In the genomic region with DNA sequence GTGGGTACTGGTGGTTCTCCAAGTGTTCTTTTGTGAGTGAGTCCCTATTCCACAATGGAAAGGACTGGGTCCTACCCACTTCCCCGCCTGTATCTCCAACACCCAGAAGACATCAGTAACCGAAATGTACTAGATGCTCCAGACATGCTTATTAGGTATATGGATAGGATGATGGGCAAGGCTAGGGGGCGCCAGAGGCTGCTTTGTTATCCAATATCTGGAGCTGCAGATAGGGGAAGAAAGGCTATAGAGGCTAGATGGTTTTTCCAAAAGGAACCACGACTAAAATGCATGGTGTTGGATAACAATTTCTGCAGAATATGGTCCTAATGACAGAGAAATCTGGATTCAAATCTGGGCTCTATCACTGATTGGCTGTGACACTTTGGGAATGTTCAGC, we compare ENCODE assay signal across 8 cellular contexts. TPM values are rescaled to one million over a fixed set of nuclear protein-coding genes. Genes with fewer than 3 reads are reported as not detected.
DNase-seq lines count a peak whose midpoint lies in the region; ATAC-seq and TF ChIP-seq lines count a peak whose summit lies in the region.

No MANE protein-coding gene starts in this region.

- no peaks in the 10 kb centered on the region for H3K27me3 ChIP-seq in dorsolateral prefrontal cortex
- no peaks in the 10 kb centered on the region for H3K27me3 ChIP-seq in stomach

- CTCF ChIA-PET in WTC11 (lab: Charles Lee), result interaction anchor here (0.6 to 1.9 kb wide), 25 partner anchors 9 to 588 kb away, joined by 3 to 9 read pairs (median 4); no protein-coding TSS in a partner anchor

- H3K9me3 Mint-ChIP-seq in WTC11, result no peaks in the 10 kb centered on the region

- H3K36me3 Mint-ChIP-seq in WTC11, result no peaks in the 10 kb centered on the region

- no peak overlapping the region for H3K27ac Mint-ChIP-seq in WTC11

- peak; percentile 59 for TF ChIP-seq CTCF in WTC11 (IDR thresholded peaks at IDR 0.05)
- TF ChIP-seq CTCF in dorsolateral prefrontal cortex (IDR thresholded peaks at IDR 0.05 in 54 of 56, conservative IDR thresholded peaks at IDR 0.05 in 2 of 56; ENCODE audit: low read depth in 1 of 56, partially characterized antibody in 56 of 56), result peak; percentile 15 to 65 (median 52)
- TF ChIP-seq CTCF in stomach (IDR thresholded peaks at IDR 0.05), result peak in 4 of 7 experiments; percentile 14 to 43 (median 30)

- no peak overlapping the region for H3K4me3 ChIP-seq in dorsolateral prefrontal cortex
- H3K4me3 ChIP-seq in stomach, result no peak overlapping the region

- POLR2A ChIA-PET in WTC11 (lab: Charles Lee), result no interaction called here

- H3K4me1 Mint-ChIP-seq in WTC11, result no peaks in the 10 kb centered on the region

- ATAC-seq in WTC11, result peak; percentile 85

- intact Hi-C loops in dorsolateral prefrontal cortex (cut with DNase I) (loop anchor here in 1 of 2 donors (10.0 kb wide), 1 partner anchor 102 kb away; no protein-coding TSS in a partner anchor), stomach (cut with DNase I; ENCODE audit: low total_unique reads) (no loop called here)

- no peak overlapping the region for H3K4me3 Mint-ChIP-seq in WTC11

- no peaks in the 10 kb centered on the region for H3K9me3 ChIP-seq in stomach

- H3K27ac ChIP-seq in dorsolateral prefrontal cortex (no peak overlapping the region), stomach (no peak overlapping the region)

- TF ChIP-seq EP300 in stomach (IDR thresholded peaks at IDR 0.05), result no peak

- 39 to 55% (median 48%) methylated on average over 4 of the region's 4 CpGs for WGBS in stomach, 5 donors

- H3K27me3 Mint-ChIP-seq in WTC11 (ENCODE audit: low read depth), result no peaks in the 10 kb centered on the region

- DNase-seq in NCI-H82 (lab: John Stamatoyannopoulos, UW) (peak; percentile 76), NCI-H82 treated with DMSO at 0.1 percent for 48 hours (lab: John Stamatoyannopoulos, UW; ENCODE audit: unreplicated experiment) (no peak), NCI-H1694 (lab: John Stamatoyannopoulos, UW) (peak; percentile 68), WTC11 (ENCODE audit: low spot score) (peak; percentile 84), dorsolateral prefrontal cortex (peak; percentile 37 to 79 (median 62)), midbrain (lab: John Stamatoyannopoulos, UW) (peak; percentile 40), stomach (peak; percentile 74)
- no peak for DNase-seq in stimulated activated naive CD4-positive, alpha-beta T cell (lab: John Stamatoyannopoulos, UW)

- H3K4me1 ChIP-seq in stomach, result peaks cover 0 to 26% (median 12%) of the 10 kb centered on the region in 4 donors

- H3K36me3 ChIP-seq in stomach, result peaks cover 0 to 6% (median 0%) of the 10 kb centered on the region in 4 donors

- TF ChIP-seq POLR2A in stomach (IDR thresholded peaks at IDR 0.05), result no peak

TF ChIP-seq in WTC11, 78 proteins besides CTCF, POLR2A, EP300 and RAD21:
- TF ChIP-seq, protein P1, sequence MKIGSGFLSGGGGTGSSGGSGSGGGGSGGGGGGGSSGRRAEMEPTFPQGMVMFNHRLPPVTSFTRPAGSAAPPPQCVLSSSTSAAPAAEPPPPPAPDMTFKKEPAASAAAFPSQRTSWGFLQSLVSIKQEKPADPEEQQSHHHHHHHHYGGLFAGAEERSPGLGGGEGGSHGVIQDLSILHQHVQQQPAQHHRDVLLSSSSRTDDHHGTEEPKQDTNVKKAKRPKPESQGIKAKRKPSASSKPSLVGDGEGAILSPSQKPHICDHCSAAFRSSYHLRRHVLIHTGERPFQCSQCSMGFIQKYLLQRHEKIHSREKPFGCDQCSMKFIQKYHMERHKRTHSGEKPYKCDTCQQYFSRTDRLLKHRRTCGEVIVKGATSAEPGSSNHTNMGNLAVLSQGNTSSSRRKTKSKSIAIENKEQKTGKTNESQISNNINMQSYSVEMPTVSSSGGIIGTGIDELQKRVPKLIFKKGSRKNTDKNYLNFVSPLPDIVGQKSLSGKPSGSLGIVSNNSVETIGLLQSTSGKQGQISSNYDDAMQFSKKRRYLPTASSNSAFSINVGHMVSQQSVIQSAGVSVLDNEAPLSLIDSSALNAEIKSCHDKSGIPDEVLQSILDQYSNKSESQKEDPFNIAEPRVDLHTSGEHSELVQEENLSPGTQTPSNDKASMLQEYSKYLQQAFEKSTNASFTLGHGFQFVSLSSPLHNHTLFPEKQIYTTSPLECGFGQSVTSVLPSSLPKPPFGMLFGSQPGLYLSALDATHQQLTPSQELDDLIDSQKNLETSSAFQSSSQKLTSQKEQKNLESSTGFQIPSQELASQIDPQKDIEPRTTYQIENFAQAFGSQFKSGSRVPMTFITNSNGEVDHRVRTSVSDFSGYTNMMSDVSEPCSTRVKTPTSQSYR (CRISPR knock-in tag; IDR thresholded peaks at IDR 0.05), result no peak
- TF ChIP-seq, protein P2, sequence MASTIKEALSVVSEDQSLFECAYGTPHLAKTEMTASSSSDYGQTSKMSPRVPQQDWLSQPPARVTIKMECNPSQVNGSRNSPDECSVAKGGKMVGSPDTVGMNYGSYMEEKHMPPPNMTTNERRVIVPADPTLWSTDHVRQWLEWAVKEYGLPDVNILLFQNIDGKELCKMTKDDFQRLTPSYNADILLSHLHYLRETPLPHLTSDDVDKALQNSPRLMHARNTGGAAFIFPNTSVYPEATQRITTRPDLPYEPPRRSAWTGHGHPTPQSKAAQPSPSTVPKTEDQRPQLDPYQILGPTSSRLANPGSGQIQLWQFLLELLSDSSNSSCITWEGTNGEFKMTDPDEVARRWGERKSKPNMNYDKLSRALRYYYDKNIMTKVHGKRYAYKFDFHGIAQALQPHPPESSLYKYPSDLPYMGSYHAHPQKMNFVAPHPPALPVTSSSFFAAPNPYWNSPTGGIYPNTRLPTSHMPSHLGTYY (CRISPR knock-in tag; IDR thresholded peaks at IDR 0.05), result no peak
- no peak for TF ChIP-seq GRHL2 (CRISPR knock-in tag; IDR thresholded peaks at IDR 0.05; ENCODE audit: insufficient replicate concordance, severe bottlenecking)
- TF ChIP-seq, protein P3, sequence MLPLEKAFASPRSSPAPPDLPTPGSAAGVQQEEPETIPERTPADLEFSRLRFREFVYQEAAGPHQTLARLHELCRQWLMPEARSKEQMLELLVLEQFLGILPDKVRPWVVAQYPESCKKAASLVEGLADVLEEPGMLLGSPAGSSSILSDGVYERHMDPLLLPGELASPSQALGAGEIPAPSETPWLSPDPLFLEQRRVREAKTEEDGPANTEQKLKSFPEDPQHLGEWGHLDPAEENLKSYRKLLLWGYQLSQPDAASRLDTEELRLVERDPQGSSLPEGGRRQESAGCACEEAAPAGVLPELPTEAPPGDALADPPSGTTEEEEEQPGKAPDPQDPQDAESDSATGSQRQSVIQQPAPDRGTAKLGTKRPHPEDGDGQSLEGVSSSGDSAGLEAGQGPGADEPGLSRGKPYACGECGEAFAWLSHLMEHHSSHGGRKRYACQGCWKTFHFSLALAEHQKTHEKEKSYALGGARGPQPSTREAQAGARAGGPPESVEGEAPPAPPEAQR (CRISPR knock-in tag; IDR thresholded peaks at IDR 0.05), result no peak
- TF ChIP-seq, protein P4, sequence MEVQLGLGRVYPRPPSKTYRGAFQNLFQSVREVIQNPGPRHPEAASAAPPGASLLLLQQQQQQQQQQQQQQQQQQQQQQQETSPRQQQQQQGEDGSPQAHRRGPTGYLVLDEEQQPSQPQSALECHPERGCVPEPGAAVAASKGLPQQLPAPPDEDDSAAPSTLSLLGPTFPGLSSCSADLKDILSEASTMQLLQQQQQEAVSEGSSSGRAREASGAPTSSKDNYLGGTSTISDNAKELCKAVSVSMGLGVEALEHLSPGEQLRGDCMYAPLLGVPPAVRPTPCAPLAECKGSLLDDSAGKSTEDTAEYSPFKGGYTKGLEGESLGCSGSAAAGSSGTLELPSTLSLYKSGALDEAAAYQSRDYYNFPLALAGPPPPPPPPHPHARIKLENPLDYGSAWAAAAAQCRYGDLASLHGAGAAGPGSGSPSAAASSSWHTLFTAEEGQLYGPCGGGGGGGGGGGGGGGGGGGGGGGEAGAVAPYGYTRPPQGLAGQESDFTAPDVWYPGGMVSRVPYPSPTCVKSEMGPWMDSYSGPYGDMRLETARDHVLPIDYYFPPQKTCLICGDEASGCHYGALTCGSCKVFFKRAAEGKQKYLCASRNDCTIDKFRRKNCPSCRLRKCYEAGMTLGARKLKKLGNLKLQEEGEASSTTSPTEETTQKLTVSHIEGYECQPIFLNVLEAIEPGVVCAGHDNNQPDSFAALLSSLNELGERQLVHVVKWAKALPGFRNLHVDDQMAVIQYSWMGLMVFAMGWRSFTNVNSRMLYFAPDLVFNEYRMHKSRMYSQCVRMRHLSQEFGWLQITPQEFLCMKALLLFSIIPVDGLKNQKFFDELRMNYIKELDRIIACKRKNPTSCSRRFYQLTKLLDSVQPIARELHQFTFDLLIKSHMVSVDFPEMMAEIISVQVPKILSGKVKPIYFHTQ (CRISPR knock-in tag; IDR thresholded peaks at IDR 0.05), result no peak
- no peak for TF ChIP-seq ZNF396 (CRISPR knock-in tag; IDR thresholded peaks at IDR 0.05; ENCODE audit: borderline replicate concordance)
- no peak for TF ChIP-seq NFYB (CRISPR knock-in tag; conservative IDR thresholded peaks at IDR 0.05; ENCODE audit: low read depth)
- TF ChIP-seq ZNF263 (CRISPR knock-in tag; IDR thresholded peaks at IDR 0.05; ENCODE audit: low read depth), result no peak
- TF ChIP-seq CBFB (CRISPR knock-in tag; IDR thresholded peaks at IDR 0.05; ENCODE audit: low read depth), result no peak

RNA-seq across cellular contexts. Expression of a gene that starts 56.2 kb away (rescaled TPM):
- total RNA-seq in WTC11 (2021) (107 to 116 TPM (median 113 TPM) in 3 replicates), dorsolateral prefrontal cortex (100 to 1,000 TPM in 1 of 120 experiments, 10 to 100 TPM in 119; 52.7 to 101 (median 73.9) TPM), stomach (100 to 1,000 TPM in 3 of 5 donors, 10 to 100 TPM in 2; 69.4 to 343 (median 122) TPM)
- 10 to 100 TPM; 28.6 to 33.6 (median 32.3) TPM for polyA plus RNA-seq in stomach

Comparison
In these comparisons a context has a peak if more than half of its experiments do, and no peak if none do; other contexts are left out.
1. DNase-seq: peak in NCI-H82 (single experiment), NCI-H1694 (single experiment), WTC11 (single experiment), dorsolateral prefrontal cortex (10 of 10), midbrain (single experiment) and stomach (single experiment); none in NCI-H82 treated with DMSO at 0.1 percent for 48 hours (single experiment) and stimulated activated naive CD4-positive, alpha-beta T cell (0 of 6).
2. Peak in every context shown above with its lines, with median percentiles within 50 percentile points of each other: CTCF ChIP-seq.